Comparison of ENCODE assay signal across 8 cellular contexts in genomic region chr7:72914756-72915525, GRCh38. TPM values are rescaled to one million over a fixed set of nuclear protein-coding genes. Genes with fewer than 3 reads are reported as not detected.
DNase-seq lines count a peak whose midpoint lies in the region; ATAC-seq, FAIRE-seq and TF ChIP-seq lines count a peak whose summit lies in the region.
"Not testable (repeated sequence)": the region's sequence is repeated elsewhere in the genome, so short reads cannot be mapped to it uniquely, and the experiment has no call there.

No MANE protein-coding gene starts in this region.

- DNase-seq in D721Med (ENCODE audit: insufficient read length, low spot score): not testable (repeated sequence)
- DNase-seq in HT-29 (ENCODE audit: low spot score): peak; percentile 79
- DNase-seq in activated CD8-positive, alpha-beta memory T cell treated with anti-CD3 and anti-CD28 coated beads, Interleukin-2, amount 50 U/mL, for 4 hours: peak; percentile 56
- peak; percentile 29 to 39 (median 37) for DNase-seq in effector memory CD8-positive, alpha-beta T cell
- peak; percentile 36 for DNase-seq in mesendoderm
- DNase-seq in stimulated activated CD8-positive, alpha-beta memory T cell treated with anti-CD3 and anti-CD28 coated beads, Interleukin-7, amount 100 ng/mL, for 1 hour (ENCODE audit: low read depth in 2 of 2): peak; percentile 8 to 14

- H3K56ac ChIP-seq in mesendoderm (ENCODE audit: low read length): not testable (repeated sequence)

- H3K4me1 ChIP-seq in OCI-LY3 (ENCODE audit: low read length); mesendoderm (ENCODE audit: control insufficient read depth, low read depth, low read length): not testable (repeated sequence)

- peaks cover 26% of the 10 kb centered on the region for H3K36me3 Mint-ChIP-seq in effector memory CD8-positive, alpha-beta T cell (ENCODE audit: insufficient read depth)

- H3K4me3 Mint-ChIP-seq in effector memory CD8-positive, alpha-beta T cell: not testable (repeated sequence)

- peak overlapping the region in 1 of 2 donors; percentile 82 for H3K27ac Mint-ChIP-seq in effector memory CD8-positive, alpha-beta T cell

- peaks cover 30% of the 10 kb centered on the region for H3K79me2 ChIP-seq in OCI-LY3 (ENCODE audit: low read length)
- not testable (repeated sequence) for H3K79me2 ChIP-seq in mesendoderm (ENCODE audit: control insufficient read depth, insufficient read depth, low read length)

- not testable (repeated sequence) for H3K27me3 ChIP-seq in OCI-LY3 (ENCODE audit: low read depth, low read length); mesendoderm (ENCODE audit: insufficient read depth, low read length, poor library complexity)

- not testable (repeated sequence) for H3K4me3 ChIP-seq in OCI-LY3 (ENCODE audit: low read length); mesendoderm (ENCODE audit: low read length)

- not testable (repeated sequence) for H3K18ac ChIP-seq in mesendoderm (ENCODE audit: low read length)

- not testable (repeated sequence) for H4K8ac ChIP-seq in mesendoderm (ENCODE audit: low read depth, low read length)

- not testable (repeated sequence) for H3K79me1 ChIP-seq in mesendoderm (ENCODE audit: low read length)

- H4K5ac ChIP-seq in mesendoderm (ENCODE audit: low read length): not testable (repeated sequence)

- FAIRE-seq in D721Med (lab: Jason Lieb, UNC): not testable (repeated sequence)

- WGBS in mesendoderm (ENCODE audit: extremely low coverage, insufficient coverage, low lambda C conversion rate): no CpG with 5 or more reads among the region's 9 CpGs

- H3K9ac ChIP-seq in OCI-LY3 (ENCODE audit: low read length); mesendoderm (ENCODE audit: low read length): not testable (repeated sequence)

- not testable (repeated sequence) for H3K27ac ChIP-seq in OCI-LY3 (ENCODE audit: low read length); mesendoderm (ENCODE audit: low read depth, low read length)

- H2AK5ac ChIP-seq in mesendoderm (ENCODE audit: low read length): not testable (repeated sequence)

- not testable (repeated sequence) for H2BK5ac ChIP-seq in mesendoderm (ENCODE audit: low read length)

- H2BK15ac ChIP-seq in mesendoderm (replicated peaks; ENCODE audit: low read depth): not testable (repeated sequence)

- H3K9me3 ChIP-seq in OCI-LY3 (ENCODE audit: insufficient read depth, low read length): not testable (repeated sequence)

- peak; percentile 86 for ATAC-seq in GM21529 (IDR thresholded peaks at IDR 0.05; ENCODE audit: unreplicated experiment)
- peak; percentile 81 for ATAC-seq in effector memory CD8-positive, alpha-beta T cell (replicated peaks)

- not testable (repeated sequence) for H3K23ac ChIP-seq in mesendoderm (ENCODE audit: low read length)

- H3K4ac ChIP-seq in mesendoderm (ENCODE audit: low read depth, low read length): not testable (repeated sequence)

- TF ChIP-seq CTCF in D721Med (IDR thresholded peaks at IDR 0.05; ENCODE audit: insufficient read depth, missing control alignments): peak; percentile 59
- peak; percentile 67 for TF ChIP-seq CTCF in OCI-LY3 (IDR thresholded peaks at IDR 0.05; ENCODE audit: low read depth, low read length)

- not testable (repeated sequence) for H3K4me2 ChIP-seq in OCI-LY3 (ENCODE audit: low read length); mesendoderm (ENCODE audit: low read length)

- H3K9me3 Mint-ChIP-seq in effector memory CD8-positive, alpha-beta T cell: not testable (repeated sequence)

- peaks cover 11 to 16% of the 10 kb centered on the region in 2 donors for H3K4me1 Mint-ChIP-seq in effector memory CD8-positive, alpha-beta T cell (ENCODE audit: low read depth in 2 of 2)

- not testable (repeated sequence) for H2AFZ ChIP-seq in OCI-LY3 (ENCODE audit: low read depth, low read length)

- not testable (repeated sequence) for H3K27me3 Mint-ChIP-seq in effector memory CD8-positive, alpha-beta T cell

- not testable (repeated sequence) for H2BK120ac ChIP-seq in mesendoderm (ENCODE audit: low read depth, low read length)

- H3K36me3 ChIP-seq in OCI-LY3 (replicated peaks; ENCODE audit: low read depth, low read length); mesendoderm (ENCODE audit: control insufficient read depth, insufficient read depth, low read length): not testable (repeated sequence)

- not testable (repeated sequence) for H4K20me1 ChIP-seq in OCI-LY3 (ENCODE audit: insufficient read depth, low read length)

RNA-seq across cellular contexts. Expression of gene POM121, which starts 10.0 kb away (rescaled TPM):
- 17.5 and 18.7 TPM in 2 replicates for total RNA-seq in HT-29 (2014; rRNA removed; shearing (Covaris generic))
- 56.8 TPM for polyA plus RNA-seq in mesendoderm (2013, experiment 1 of 2)
- 56.7 TPM for polyA plus RNA-seq in mesendoderm (2013, experiment 2 of 2)

RNA-seq across cellular contexts. Expression of gene TRIM74, which starts 54.3 kb away (rescaled TPM):
- total RNA-seq in HT-29 (2014; rRNA removed; shearing (Covaris generic)): not detected in 2 replicates
- not detected for polyA plus RNA-seq in mesendoderm (2013, experiment 1 of 2)
- 0.04 TPM for polyA plus RNA-seq in mesendoderm (2013, experiment 2 of 2)
